Comparison of ENCODE assay signal across 1 cellular context in the genomic region with DNA sequence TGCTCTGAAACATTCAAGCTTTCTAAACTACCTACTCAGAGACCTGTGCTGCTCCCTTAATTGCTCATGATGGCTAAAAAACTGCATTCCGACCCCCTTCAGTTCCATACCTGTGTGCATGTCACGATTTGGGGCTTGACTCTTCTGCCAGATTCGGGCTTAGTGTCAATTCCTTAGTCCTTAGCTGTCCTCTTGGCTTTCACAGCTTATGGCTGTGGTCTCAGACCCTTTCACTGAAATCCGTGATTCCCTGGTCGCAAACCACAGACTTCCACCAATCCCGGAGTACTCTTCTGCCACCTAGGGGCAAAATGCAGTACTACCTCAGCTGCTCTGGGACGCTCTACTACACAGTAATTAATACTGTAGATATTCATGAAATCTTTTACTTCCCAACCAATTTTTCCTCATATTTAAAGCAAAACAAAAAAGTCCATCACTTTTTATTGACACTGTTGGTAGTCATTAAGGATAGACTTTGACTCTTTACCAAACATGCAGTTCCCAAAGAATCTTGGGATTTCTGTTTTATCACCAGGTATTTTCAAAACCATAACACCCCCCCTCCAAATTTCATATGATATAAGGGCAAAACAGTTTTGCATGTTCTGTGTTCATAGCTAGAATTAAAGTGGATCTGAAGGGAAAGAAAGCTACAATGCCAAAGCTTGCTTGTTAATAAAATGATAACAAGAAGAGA.
TF ChIP-seq lines count a peak whose summit lies in the region.

No MANE protein-coding gene starts in this region.

TF ChIP-seq in WTC11, 78 proteins besides CTCF, POLR2A, EP300 and RAD21 (continued from another document):
- TF ChIP-seq TEAD4 (CRISPR knock-in tag; IDR thresholded peaks at IDR 0.05) = no peak
